ENCODE assay signal across 13 cellular contexts in genomic region chr9:83969602-83970001, GRCh38. TPM values are rescaled to one million over a fixed set of nuclear protein-coding genes. Genes with fewer than 3 reads are reported as not detected.
DNase-seq lines count a peak whose midpoint lies in the region; ATAC-seq, FAIRE-seq and TF ChIP-seq lines count a peak whose summit lies in the region.
"Had no signal": no experiment of that assay in that cellular context is flagged by ENCODE, and none has a peak within 500 bp of the region (broad histone marks: within the 10 kb centered on the region; RNA-seq: fewer than 3 reads in every experiment).

No MANE protein-coding gene starts in this region.

- intact Hi-C loops in left cardiac atrium (cut with DNase I), result no loop called here
- intact Hi-C loops in GM12878 (cut with micrococcal nuclease; ENCODE audit: unreplicated experiment), result no loop called here

- CTCF ChIA-PET in GM12878 (lab: Yijun Ruan, JAX), result interaction anchor here (0.9 kb wide), 1 partner anchor 9 kb away, joined by 4 read pairs; no protein-coding TSS in a partner anchor

- H3K4me1 ChIP-seq in cardiac muscle cell (ENCODE audit: low read depth) (no peaks in the 10 kb centered on the region), HUES48 (ENCODE audit: control insufficient read depth, insufficient read depth, low read length) (no peaks in the 10 kb centered on the region), GM12878 (ENCODE audit: control insufficient read depth, insufficient read depth, low read length) (no peaks in the 10 kb centered on the region)

- RAD21 ChIA-PET in GM12878 (lab: Charles Lee; ENCODE audit: unreplicated experiment), result interaction anchor here (1.0 kb wide), 1 partner anchor 11 kb away, joined by 4 read pairs; the partner anchor contains the start of genes HNRNPK and RMI1

- H3K9me3 Mint-ChIP-seq in stimulated activated naive B cell treated with anti-CD40 and anti-IgM and Interleukin-4, amounts not matched to agents 10 μg/mL and 1 μg/mL and 100 μg/mL, for 72 hours, result no peaks in the 10 kb centered on the region
- H3K9me3 Mint-ChIP-seq: CD14-positive monocyte had no signal

- POLR2A ChIA-PET in GM12878 (lab: Charles Lee), result interaction anchor here (0.5 to 1.1 kb wide), 2 partner anchors 9 to 11 kb away, joined by 3 to 9 read pairs; partner anchors contain the start of genes HNRNPK and RMI1

- H3K4me3 ChIP-seq in cardiac muscle cell (no peak overlapping the region), HUES48 (ENCODE audit: low read depth, low read length) (no peak overlapping the region), GM12878 (no peak overlapping the region)
- H3K4me3 ChIP-seq: Peyer's patch had no signal

- H3K27me3 ChIP-seq in cardiac muscle cell, result no peaks in the 10 kb centered on the region
- no peaks in the 10 kb centered on the region for H3K27me3 ChIP-seq in HUES48 (ENCODE audit: control insufficient read depth, insufficient read depth, low read length)
- no peaks in the 10 kb centered on the region for H3K27me3 ChIP-seq in GM12878 (replicated peaks in 1 of 2; ENCODE audit: control insufficient read depth in 2 of 2, insufficient read depth in 2 of 2, low read length in 1 of 2)
- H3K27me3 ChIP-seq: Peyer's patch had no signal

- DNase-seq in cardiac muscle cell (ENCODE audit: low read depth in 1 of 2, low spot score in 1 of 2), result no peak
- DNase-seq in left cardiac atrium, result no peak
- DNase-seq in GM12878 (ENCODE audit: low read depth, low spot score), result no peak
- no peak for DNase-seq in NCI-H446 (lab: John Stamatoyannopoulos, UW)
- no peak for DNase-seq in stimulated activated naive B cell treated with anti-CD40 and anti-IgM and Interleukin-4, amounts not matched to agents 10 μg/mL and 1 μg/mL and 100 μg/mL, for 72 hours
- DNase-seq: HCEC 1CT, NCI-H1092 treated with DMSO at 0.1 percent for 48 hours, NCI-H2081 treated with DMSO at 0.1 percent for 48 hours, Peyer's patch had no signal

- peaks cover 23% of the 10 kb centered on the region for H3K79me2 ChIP-seq in GM12878 (ENCODE audit: control insufficient read depth, insufficient read depth, low read length)

- no peak for TF ChIP-seq POLR2A in GM12878 (IDR thresholded peaks at IDR 0.05; ENCODE audit: low read depth, low read length)

- no peak overlapping the region for H2AFZ ChIP-seq in GM12878 (ENCODE audit: control insufficient read depth, low read depth, low read length)

- no peak for TF ChIP-seq EP300 in GM12878 (IDR thresholded peaks at IDR 0.05; ENCODE audit: borderline replicate concordance in 1 of 2, control insufficient read depth in 1 of 2, low read depth in 2 of 2, low read length in 2 of 2)

- FAIRE-seq in GM12878 (lab: Jason Lieb, UNC), result no peak

- H3K9ac ChIP-seq in HUES48 (ENCODE audit: low read depth, low read length) (no peak overlapping the region), GM12878 (ENCODE audit: control insufficient read depth, insufficient read depth, low read length) (no peak overlapping the region)

- H3K4me1 Mint-ChIP-seq in stimulated activated naive B cell treated with anti-CD40 and anti-IgM and Interleukin-4, amounts not matched to agents 10 μg/mL and 1 μg/mL and 100 μg/mL, for 72 hours, result peaks cover 13 to 20% of the 10 kb centered on the region in 2 donors
- H3K4me1 Mint-ChIP-seq: CD14-positive monocyte had no signal

- TF ChIP-seq CTCF in cardiac muscle cell (IDR thresholded peaks at IDR 0.05; ENCODE audit: low read depth, low read length) (no peak), GM12878 (IDR thresholded peaks at IDR 0.05 in 2 of 3, conservative IDR thresholded peaks at IDR 0.05 in 1 of 3; ENCODE audit: control insufficient read depth in 2 of 3, extremely low read depth in 1 of 3, insufficient read depth in 1 of 3, low read depth in 3 of 3, low read length in 3 of 3) (no peak)

- H3K9me3 ChIP-seq in cardiac muscle cell (ENCODE audit: low read depth) (no peaks in the 10 kb centered on the region), HUES48 (ENCODE audit: control insufficient read depth, insufficient read depth, low read length) (no peaks in the 10 kb centered on the region), GM12878 (replicated peaks; ENCODE audit: control insufficient read depth, insufficient read depth, low read length) (no peaks in the 10 kb centered on the region)
- H3K9me3 ChIP-seq: Peyer's patch had no signal

- peaks cover 79% of the 10 kb centered on the region for H3K36me3 ChIP-seq in cardiac muscle cell
- H3K36me3 ChIP-seq in HUES48 (ENCODE audit: control insufficient read depth, insufficient read depth, low read length), result peaks cover 81% of the 10 kb centered on the region
- H3K36me3 ChIP-seq in GM12878 (ENCODE audit: control insufficient read depth in 2 of 2, insufficient read depth in 2 of 2, low read length in 1 of 2), result peaks cover 4 to 46% of the 10 kb centered on the region in 2 experiments

- peaks cover 34 to 70% of the 10 kb centered on the region in 2 donors for H3K36me3 Mint-ChIP-seq in stimulated activated naive B cell treated with anti-CD40 and anti-IgM and Interleukin-4, amounts not matched to agents 10 μg/mL and 1 μg/mL and 100 μg/mL, for 72 hours

- no peak overlapping the region for H3K4me2 ChIP-seq in GM12878 (ENCODE audit: control insufficient read depth, insufficient read depth)

- 93% methylated on average over 3 of the region's 3 CpGs for WGBS in GM12878 (ENCODE audit: insufficient coverage, insufficient replicate concordance, low lambda C conversion rate, missing lambda C conversion rate)

- no peak for ATAC-seq in left cardiac atrium
- ATAC-seq in GM12878, result no peak
- ATAC-seq in stimulated activated naive B cell treated with anti-CD40 and anti-IgM and Interleukin-4, amounts not matched to agents 10 μg/mL and 1 μg/mL and 100 μg/mL, for 72 hours (replicated peaks), result no peak
- no peak for ATAC-seq in GM18867 (IDR thresholded peaks at IDR 0.05; ENCODE audit: unreplicated experiment)
- ATAC-seq: Right ventricle myocardium inferior had no signal

- in situ Hi-C loops in GM12878 (cut with MboI), result no loop called here

- no peaks in the 10 kb centered on the region for H3K27me3 Mint-ChIP-seq in stimulated activated naive B cell treated with anti-CD40 and anti-IgM and Interleukin-4, amounts not matched to agents 10 μg/mL and 1 μg/mL and 100 μg/mL, for 72 hours

- SMC1A ChIA-PET in GM12878 (lab: Charles Lee; ENCODE audit: uncharacterized antibody, unreplicated experiment), result interaction anchor here (2.2 kb wide), 1 partner anchor 9 kb away, joined by 4 read pairs; no protein-coding TSS in a partner anchor

- H3K27ac ChIP-seq in cardiac muscle cell (peak overlapping the region; percentile 41), HUES48 (ENCODE audit: low read depth, low read length) (peak overlapping the region; percentile 27), GM12878 (ENCODE audit: control insufficient read depth, insufficient read depth) (no peak overlapping the region)
- H3K27ac ChIP-seq: Peyer's patch had no signal

- H3K27ac Mint-ChIP-seq in stimulated activated naive B cell treated with anti-CD40 and anti-IgM and Interleukin-4, amounts not matched to agents 10 μg/mL and 1 μg/mL and 100 μg/mL, for 72 hours, result no peak overlapping the region

- H4K20me1 ChIP-seq in GM12878 (ENCODE audit: control insufficient read depth, insufficient read depth), result peaks cover 2% of the 10 kb centered on the region

- H3K4me3 Mint-ChIP-seq in stimulated activated naive B cell treated with anti-CD40 and anti-IgM and Interleukin-4, amounts not matched to agents 10 μg/mL and 1 μg/mL and 100 μg/mL, for 72 hours, result no peak overlapping the region
- H3K4me3 Mint-ChIP-seq: CD14-positive monocyte had no signal

- no peak for TF ChIP-seq RAD21 in GM12878 (IDR thresholded peaks at IDR 0.05; ENCODE audit: insufficient read depth, low read depth, low read length)

- no TSS peak for BruUV-seq in GM12878 (replicated peaks; lab: Mats Ljungman, UMichigan)

RNA-seq across cellular contexts. Expression of gene HNRNPK, which starts 10.4 kb away (rescaled TPM):
- total RNA-seq in cardiac muscle cell, result 601 and 659 TPM in 2 replicates
- polyA plus RNA-seq in cardiac muscle cell, result 568 and 768 TPM in 2 replicates
- 100 to 1,000 TPM; 278 to 341 TPM for total RNA-seq in left cardiac atrium
- total RNA-seq in GM12878 (2013; cell fraction: nucleolus; rRNA removed), result 352 and 386 TPM in 2 replicates
- total RNA-seq in GM12878 (2014; rRNA removed), result 664 and 711 TPM in 2 replicates
- total RNA-seq in GM12878 (2014; rRNA removed; fragmentation: Illumina TruSeq; extraction: Trizol), result 640 and 686 TPM in 2 replicates
- total RNA-seq in GM12878 (2021), result 605 and 619 TPM in 2 replicates
- 245 TPM for polyA plus RNA-seq in GM12878 (2011; ENCODE audit: low read depth)
- polyA plus RNA-seq in GM12878 (2011; rRNA removed), result 695 and 757 TPM in 2 replicates
- 501 and 525 TPM in 2 replicates for polyA plus RNA-seq in GM12878 (2011; cell fraction: cytosol; rRNA removed)
- 615 and 749 TPM in 2 replicates for polyA plus RNA-seq in GM12878 (2011; cell fraction: nucleus; rRNA removed)
- 411 and 414 TPM in 2 replicates for polyA plus RNA-seq in GM12878 (2012)
- polyA plus RNA-seq in GM12878 (2014; fragmentation: Illumina TruSeq; extraction: Trizol), result 970 and 993 TPM in 2 replicates
- polyA plus RNA-seq in GM12878 (2014; fragmentation: Nextera tagmentation; extraction: Ambion mirVana), result 100 to 1,000 TPM; 235 to 307 TPM
- 793 and 882 TPM in 2 replicates for polyA plus RNA-seq in GM12878 (2014; rRNA removed)
- 100 to 1,000 TPM; 558 to 640 TPM for polyA plus RNA-seq in GM12878 (2016; fragmentation: Nextera tagmentation; extraction: Ambion mirVana)
- polyA minus RNA-seq in GM12878 (2011; rRNA and poly(A)+ RNA removed), result 551 and 631 TPM in 2 replicates
- polyA minus RNA-seq in GM12878 (2011; cell fraction: cytosol; rRNA and poly(A)+ RNA removed), result 264 and 321 TPM in 2 replicates
- 507 and 785 TPM in 2 replicates for polyA minus RNA-seq in GM12878 (2011; cell fraction: nucleus; rRNA and poly(A)+ RNA removed)

RNA-seq across cellular contexts. Expression of gene RMI1, which starts 11.0 kb away (rescaled TPM):
- total RNA-seq in cardiac muscle cell (1.8 and 3.6 TPM in 2 replicates), left cardiac atrium (1 to 10 TPM; 3.8 to 4.0 TPM), GM12878 (2014; rRNA removed) (5.8 and 7.0 TPM in 2 replicates), GM12878 (2014; rRNA removed; fragmentation: Illumina TruSeq; extraction: Trizol) (22.5 and 22.9 TPM in 2 replicates), GM12878 (2021) (18.0 and 19.4 TPM in 2 replicates)
- polyA plus RNA-seq in cardiac muscle cell (8.4 TPM in 2 replicates), GM12878 (2011; rRNA removed) (3.6 and 4.9 TPM in 2 replicates), GM12878 (2014; fragmentation: Illumina TruSeq; extraction: Trizol) (27.4 and 32.6 TPM in 2 replicates), GM12878 (2014; fragmentation: Nextera tagmentation; extraction: Ambion mirVana) (10 to 100 TPM; 12.0 to 12.8 TPM), GM12878 (2014; rRNA removed) (7.8 and 8.5 TPM in 2 replicates), GM12878 (2016; fragmentation: Nextera tagmentation; extraction: Ambion mirVana) (10 to 100 TPM; 28.4 to 34.1 TPM)
- total RNA-seq in GM12878 (2013; cell fraction: nucleolus; rRNA removed), result 10.0 and 11.8 TPM in 2 replicates
- polyA plus RNA-seq in GM12878 (2011; ENCODE audit: low read depth), result 2.4 TPM
- 1.7 and 2.8 TPM in 2 replicates for polyA plus RNA-seq in GM12878 (2011; cell fraction: cytosol; rRNA removed)
- polyA plus RNA-seq in GM12878 (2011; cell fraction: nucleus; rRNA removed), result 2.1 and 3.6 TPM in 2 replicates
- polyA plus RNA-seq in GM12878 (2012), result 5.1 and 8.7 TPM in 2 replicates
- 4.3 and 8.5 TPM in 2 replicates for polyA minus RNA-seq in GM12878 (2011; rRNA and poly(A)+ RNA removed)
- polyA minus RNA-seq in GM12878 (2011; cell fraction: cytosol; rRNA and poly(A)+ RNA removed), result 5.8 and 6.0 TPM in 2 replicates
- polyA minus RNA-seq in GM12878 (2011; cell fraction: nucleus; rRNA and poly(A)+ RNA removed), result 1.3 and 2.2 TPM in 2 replicates

RNA-seq across cellular contexts. Expression of gene KIF27, which starts 48.4 kb away (rescaled TPM):
- total RNA-seq in cardiac muscle cell, result 2.6 and 6.2 TPM in 2 replicates
- 4.4 and 6.6 TPM in 2 replicates for polyA plus RNA-seq in cardiac muscle cell
- 1 to 10 TPM; 4.5 to 4.8 TPM for total RNA-seq in left cardiac atrium
- total RNA-seq in GM12878 (2013; cell fraction: nucleolus; rRNA removed), result 15.8 and 16.4 TPM in 2 replicates
- 0.96 and 1.3 TPM in 2 replicates for total RNA-seq in GM12878 (2014; rRNA removed)
- 2.8 and 3.3 TPM in 2 replicates for total RNA-seq in GM12878 (2014; rRNA removed; fragmentation: Illumina TruSeq; extraction: Trizol)
- 1.4 and 2.2 TPM in 2 replicates for total RNA-seq in GM12878 (2021)
- 0.93 TPM for polyA plus RNA-seq in GM12878 (2011; ENCODE audit: low read depth)
- 1.1 and 2.8 TPM in 2 replicates for polyA plus RNA-seq in GM12878 (2011; rRNA removed)
- polyA plus RNA-seq in GM12878 (2011; cell fraction: cytosol; rRNA removed), result 0.39 and 0.50 TPM in 2 replicates
- polyA plus RNA-seq in GM12878 (2011; cell fraction: nucleus; rRNA removed), result 1.6 and 2.1 TPM in 2 replicates
- polyA plus RNA-seq in GM12878 (2012), result 0.68 and 1.3 TPM in 2 replicates
- 1.6 and 2.0 TPM in 2 replicates for polyA plus RNA-seq in GM12878 (2014; fragmentation: Illumina TruSeq; extraction: Trizol)
- under 1 TPM; 0.64 to 0.92 TPM for polyA plus RNA-seq in GM12878 (2014; fragmentation: Nextera tagmentation; extraction: Ambion mirVana)
- polyA plus RNA-seq in GM12878 (2014; rRNA removed), result 0.72 and 0.96 TPM in 2 replicates
- 1 to 10 TPM; 1.6 to 1.7 TPM for polyA plus RNA-seq in GM12878 (2016; fragmentation: Nextera tagmentation; extraction: Ambion mirVana)
- polyA minus RNA-seq in GM12878 (2011; rRNA and poly(A)+ RNA removed), result 1.8 and 2.6 TPM in 2 replicates
- polyA minus RNA-seq in GM12878 (2011; cell fraction: cytosol; rRNA and poly(A)+ RNA removed), result 0.73 and 0.80 TPM in 2 replicates
- polyA minus RNA-seq in GM12878 (2011; cell fraction: nucleus; rRNA and poly(A)+ RNA removed), result 1.6 and 3.0 TPM in 2 replicates
